Comparison of ENCODE assay signal across 2 cellular contexts in genomic region chr2:80852808-80853139, GRCh38.
TF ChIP-seq lines count a peak whose summit lies in the region.

No MANE protein-coding gene starts in this region.

TF ChIP-seq in GM12878, 131 proteins besides CTCF, POLR2A, EP300 and RAD21:
- TF ChIP-seq IRF4 (IDR thresholded peaks at IDR 0.05; ENCODE audit: low read depth, low read length) = no peak
- no peak for TF ChIP-seq RCOR1 (conservative IDR thresholded peaks at IDR 0.05; ENCODE audit: low read depth, low read length)
- no peak for TF ChIP-seq MYC (IDR thresholded peaks at IDR 0.05; ENCODE audit: insufficient read depth, insufficient read length, insufficient replicate concordance, low read length, severe bottlenecking)
- no peak for TF ChIP-seq YBX1 (IDR thresholded peaks at IDR 0.05)
- no peak for TF ChIP-seq WRNIP1 (IDR thresholded peaks at IDR 0.05; ENCODE audit: borderline replicate concordance, low read depth, low read length)
- TF ChIP-seq, protein P1, sequence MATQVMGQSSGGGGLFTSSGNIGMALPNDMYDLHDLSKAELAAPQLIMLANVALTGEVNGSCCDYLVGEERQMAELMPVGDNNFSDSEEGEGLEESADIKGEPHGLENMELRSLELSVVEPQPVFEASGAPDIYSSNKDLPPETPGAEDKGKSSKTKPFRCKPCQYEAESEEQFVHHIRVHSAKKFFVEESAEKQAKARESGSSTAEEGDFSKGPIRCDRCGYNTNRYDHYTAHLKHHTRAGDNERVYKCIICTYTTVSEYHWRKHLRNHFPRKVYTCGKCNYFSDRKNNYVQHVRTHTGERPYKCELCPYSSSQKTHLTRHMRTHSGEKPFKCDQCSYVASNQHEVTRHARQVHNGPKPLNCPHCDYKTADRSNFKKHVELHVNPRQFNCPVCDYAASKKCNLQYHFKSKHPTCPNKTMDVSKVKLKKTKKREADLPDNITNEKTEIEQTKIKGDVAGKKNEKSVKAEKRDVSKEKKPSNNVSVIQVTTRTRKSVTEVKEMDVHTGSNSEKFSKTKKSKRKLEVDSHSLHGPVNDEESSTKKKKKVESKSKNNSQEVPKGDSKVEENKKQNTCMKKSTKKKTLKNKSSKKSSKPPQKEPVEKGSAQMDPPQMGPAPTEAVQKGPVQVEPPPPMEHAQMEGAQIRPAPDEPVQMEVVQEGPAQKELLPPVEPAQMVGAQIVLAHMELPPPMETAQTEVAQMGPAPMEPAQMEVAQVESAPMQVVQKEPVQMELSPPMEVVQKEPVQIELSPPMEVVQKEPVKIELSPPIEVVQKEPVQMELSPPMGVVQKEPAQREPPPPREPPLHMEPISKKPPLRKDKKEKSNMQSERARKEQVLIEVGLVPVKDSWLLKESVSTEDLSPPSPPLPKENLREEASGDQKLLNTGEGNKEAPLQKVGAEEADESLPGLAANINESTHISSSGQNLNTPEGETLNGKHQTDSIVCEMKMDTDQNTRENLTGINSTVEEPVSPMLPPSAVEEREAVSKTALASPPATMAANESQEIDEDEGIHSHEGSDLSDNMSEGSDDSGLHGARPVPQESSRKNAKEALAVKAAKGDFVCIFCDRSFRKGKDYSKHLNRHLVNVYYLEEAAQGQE (IDR thresholded peaks at IDR 0.05; ENCODE audit: low read depth, low read length) = no peak
- no peak for TF ChIP-seq NFYA (IDR thresholded peaks at IDR 0.05; ENCODE audit: borderline replicate concordance, low read depth, low read length)

TF ChIP-seq in HepG2, 621 proteins besides CTCF, POLR2A, EP300 and RAD21:
- TF ChIP-seq, protein P2, sequence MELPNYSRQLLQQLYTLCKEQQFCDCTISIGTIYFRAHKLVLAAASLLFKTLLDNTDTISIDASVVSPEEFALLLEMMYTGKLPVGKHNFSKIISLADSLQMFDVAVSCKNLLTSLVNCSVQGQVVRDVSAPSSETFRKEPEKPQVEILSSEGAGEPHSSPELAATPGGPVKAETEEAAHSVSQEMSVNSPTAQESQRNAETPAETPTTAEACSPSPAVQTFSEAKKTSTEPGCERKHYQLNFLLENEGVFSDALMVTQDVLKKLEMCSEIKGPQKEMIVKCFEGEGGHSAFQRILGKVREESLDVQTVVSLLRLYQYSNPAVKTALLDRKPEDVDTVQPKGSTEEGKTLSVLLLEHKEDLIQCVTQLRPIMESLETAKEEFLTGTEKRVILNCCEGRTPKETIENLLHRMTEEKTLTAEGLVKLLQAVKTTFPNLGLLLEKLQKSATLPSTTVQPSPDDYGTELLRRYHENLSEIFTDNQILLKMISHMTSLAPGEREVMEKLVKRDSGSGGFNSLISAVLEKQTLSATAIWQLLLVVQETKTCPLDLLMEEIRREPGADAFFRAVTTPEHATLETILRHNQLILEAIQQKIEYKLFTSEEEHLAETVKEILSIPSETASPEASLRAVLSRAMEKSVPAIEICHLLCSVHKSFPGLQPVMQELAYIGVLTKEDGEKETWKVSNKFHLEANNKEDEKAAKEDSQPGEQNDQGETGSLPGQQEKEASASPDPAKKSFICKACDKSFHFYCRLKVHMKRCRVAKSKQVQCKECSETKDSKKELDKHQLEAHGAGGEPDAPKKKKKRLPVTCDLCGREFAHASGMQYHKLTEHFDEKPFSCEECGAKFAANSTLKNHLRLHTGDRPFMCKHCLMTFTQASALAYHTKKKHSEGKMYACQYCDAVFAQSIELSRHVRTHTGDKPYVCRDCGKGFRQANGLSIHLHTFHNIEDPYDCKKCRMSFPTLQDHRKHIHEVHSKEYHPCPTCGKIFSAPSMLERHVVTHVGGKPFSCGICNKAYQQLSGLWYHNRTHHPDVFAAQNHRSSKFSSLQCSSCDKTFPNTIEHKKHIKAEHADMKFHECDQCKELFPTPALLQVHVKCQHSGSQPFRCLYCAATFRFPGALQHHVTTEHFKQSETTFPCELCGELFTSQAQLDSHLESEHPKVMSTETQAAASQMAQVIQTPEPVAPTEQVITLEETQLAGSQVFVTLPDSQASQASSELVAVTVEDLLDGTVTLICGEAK (IDR thresholded peaks at IDR 0.05) = no peak
- TF ChIP-seq, protein P2 (CRISPR knock-in tag; IDR thresholded peaks at IDR 0.05) = no peak
- TF ChIP-seq ELF4 (CRISPR knock-in tag; IDR thresholded peaks at IDR 0.05; ENCODE audit: borderline replicate concordance) (no peak), RARA (CRISPR knock-in tag; IDR thresholded peaks at IDR 0.05) (no peak)
- TF ChIP-seq, protein P3, sequence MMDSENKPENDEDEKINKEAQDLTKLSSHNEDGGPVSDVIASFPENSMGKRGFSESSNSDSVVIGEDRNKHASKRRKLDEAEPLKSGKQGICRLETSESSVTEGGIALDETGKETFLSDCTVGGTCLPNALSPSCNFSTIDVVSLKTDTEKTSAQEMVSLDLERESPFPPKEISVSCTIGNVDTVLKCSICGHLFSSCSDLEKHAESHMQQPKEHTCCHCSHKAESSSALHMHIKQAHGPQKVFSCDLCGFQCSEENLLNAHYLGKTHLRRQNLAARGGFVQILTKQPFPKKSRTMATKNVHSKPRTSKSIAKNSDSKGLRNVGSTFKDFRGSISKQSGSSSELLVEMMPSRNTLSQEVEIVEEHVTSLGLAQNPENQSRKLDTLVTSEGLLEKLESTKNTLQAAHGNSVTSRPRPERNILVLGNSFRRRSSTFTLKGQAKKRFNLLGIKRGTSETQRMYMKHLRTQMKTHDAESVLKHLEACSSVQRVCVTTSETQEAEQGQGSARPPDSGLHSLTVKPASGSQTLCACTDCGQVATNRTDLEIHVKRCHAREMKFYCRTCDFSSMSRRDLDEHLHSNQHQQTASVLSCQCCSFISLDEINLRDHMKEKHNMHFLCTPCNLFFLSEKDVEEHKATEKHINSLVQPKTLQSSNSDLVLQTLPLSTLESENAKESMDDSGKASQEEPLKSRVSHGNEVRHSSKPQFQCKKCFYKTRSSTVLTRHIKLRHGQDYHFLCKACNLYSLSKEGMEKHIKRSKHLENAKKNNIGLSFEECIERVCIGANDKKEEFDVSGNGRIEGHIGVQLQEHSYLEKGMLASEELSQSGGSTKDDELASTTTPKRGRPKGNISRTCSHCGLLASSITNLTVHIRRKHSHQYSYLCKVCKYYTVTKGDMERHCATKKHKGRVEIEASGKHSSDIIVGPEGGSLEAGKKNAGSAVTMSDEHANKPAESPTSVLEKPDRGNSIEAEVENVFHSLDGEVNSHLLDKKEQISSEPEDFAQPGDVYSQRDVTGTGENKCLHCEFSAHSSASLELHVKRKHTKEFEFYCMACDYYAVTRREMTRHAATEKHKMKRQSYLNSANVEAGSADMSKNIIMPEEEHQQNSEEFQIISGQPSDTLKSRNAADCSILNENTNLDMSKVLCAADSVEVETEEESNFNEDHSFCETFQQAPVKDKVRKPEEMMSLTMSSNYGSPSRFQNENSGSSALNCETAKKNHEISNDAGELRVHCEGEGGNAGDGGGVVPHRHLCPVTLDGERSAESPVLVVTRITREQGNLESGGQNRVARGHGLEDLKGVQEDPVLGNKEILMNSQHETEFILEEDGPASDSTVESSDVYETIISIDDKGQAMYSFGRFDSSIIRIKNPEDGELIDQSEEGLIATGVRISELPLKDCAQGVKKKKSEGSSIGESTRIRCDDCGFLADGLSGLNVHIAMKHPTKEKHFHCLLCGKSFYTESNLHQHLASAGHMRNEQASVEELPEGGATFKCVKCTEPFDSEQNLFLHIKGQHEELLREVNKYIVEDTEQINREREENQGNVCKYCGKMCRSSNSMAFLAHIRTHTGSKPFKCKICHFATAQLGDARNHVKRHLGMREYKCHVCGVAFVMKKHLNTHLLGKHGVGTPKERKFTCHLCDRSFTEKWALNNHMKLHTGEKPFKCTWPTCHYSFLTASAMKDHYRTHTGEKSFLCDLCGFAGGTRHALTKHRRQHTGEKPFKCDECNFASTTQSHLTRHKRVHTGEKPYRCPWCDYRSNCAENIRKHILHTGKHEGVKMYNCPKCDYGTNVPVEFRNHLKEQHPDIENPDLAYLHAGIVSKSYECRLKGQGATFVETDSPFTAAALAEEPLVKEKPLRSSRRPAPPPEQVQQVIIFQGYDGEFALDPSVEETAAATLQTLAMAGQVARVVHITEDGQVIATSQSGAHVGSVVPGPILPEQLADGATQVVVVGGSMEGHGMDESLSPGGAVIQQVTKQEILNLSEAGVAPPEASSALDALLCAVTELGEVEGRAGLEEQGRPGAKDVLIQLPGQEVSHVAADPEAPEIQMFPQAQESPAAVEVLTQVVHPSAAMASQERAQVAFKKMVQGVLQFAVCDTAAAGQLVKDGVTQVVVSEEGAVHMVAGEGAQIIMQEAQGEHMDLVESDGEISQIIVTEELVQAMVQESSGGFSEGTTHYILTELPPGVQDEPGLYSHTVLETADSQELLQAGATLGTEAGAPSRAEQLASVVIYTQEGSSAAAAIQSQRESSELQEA (CRISPR knock-in tag; IDR thresholded peaks at IDR 0.05; ENCODE audit: not compliant biosample characterization) = no peak
